In the genomic region with DNA sequence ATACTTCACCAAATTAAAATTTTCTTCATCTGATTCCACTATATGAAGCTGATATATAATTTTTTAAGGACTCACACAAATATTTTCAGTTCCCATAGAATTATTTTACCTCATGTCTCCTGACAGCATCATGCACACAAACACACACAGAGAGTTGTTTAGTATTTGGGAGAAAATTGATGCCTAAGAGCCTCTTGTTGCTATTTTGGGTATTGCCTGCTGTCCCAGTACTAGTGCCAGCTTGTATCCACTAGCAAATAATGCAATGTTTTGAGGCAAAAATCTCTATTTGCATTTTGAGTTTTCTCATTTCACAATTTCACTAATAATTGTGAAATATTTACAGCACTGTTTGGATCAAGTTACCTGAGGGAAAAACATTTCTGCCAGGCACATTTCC, we compare ENCODE assay signal across 15 cellular contexts.
DNase-seq lines count a peak whose midpoint lies in the region; ATAC-seq and TF ChIP-seq lines count a peak whose summit lies in the region.
"Had no signal": no experiment of that assay in that cellular context is flagged by ENCODE, and none has a peak within 500 bp of the region (broad histone marks: within the 10 kb centered on the region; RNA-seq: fewer than 3 reads in every experiment).

No MANE protein-coding gene starts in this region.

- no peak overlapping the region for H3K27ac ChIP-seq in Peyer's patch
- H3K27ac ChIP-seq: 22Rv1, BLaER1 had no signal

- no peak for TF ChIP-seq POLR2A in Peyer's patch (IDR thresholded peaks at IDR 0.05)

- no peak for ATAC-seq in HG03520 (IDR thresholded peaks at IDR 0.05; ENCODE audit: unreplicated experiment)
- ATAC-seq: GM12878, GM23338 had no signal

- no peaks in the 10 kb centered on the region for H3K36me3 ChIP-seq in Peyer's patch
- H3K36me3 ChIP-seq: BLaER1 had no signal

- H3K9me3 ChIP-seq in Peyer's patch: no peaks in the 10 kb centered on the region
- H3K9me3 ChIP-seq: BLaER1, Caco-2 had no signal

- DNase-seq in NCI-H1105 treated with DMSO at 0.1 percent for 48 hours (lab: John Stamatoyannopoulos, UW): peak; percentile 9
- no peak for DNase-seq in NCI-H1105 (lab: John Stamatoyannopoulos, UW)
- peak; percentile 38 for DNase-seq in NCI-H2171 (lab: John Stamatoyannopoulos, UW)
- peak; percentile 79 for DNase-seq in cerebellum (ENCODE audit: low spot score)
- DNase-seq in Peyer's patch: no peak
- DNase-seq in NCI-H1092 (lab: John Stamatoyannopoulos, UW): no peak
- DNase-seq in NOMO-1 (lab: John Stamatoyannopoulos, UW; ENCODE audit: unreplicated experiment in 2 of 2): no peak
- DNase-seq: Caco-2; CD8-positive, alpha-beta memory T cell; H7 had no signal

- H3K4me1 ChIP-seq in Peyer's patch: no peaks in the 10 kb centered on the region
- H3K4me1 ChIP-seq: BLaER1, Caco-2 had no signal

- H3K4me3 ChIP-seq in Peyer's patch: no peak overlapping the region
- H3K4me3 ChIP-seq: BLaER1, GM12878, GM23338 had no signal

- TF ChIP-seq CTCF in Peyer's patch (IDR thresholded peaks at IDR 0.05): no peak

- no peaks in the 10 kb centered on the region for H3K27me3 ChIP-seq in Peyer's patch
- H3K27me3 ChIP-seq: BLaER1 had no signal

Comparison
In these comparisons a context has a peak if more than half of its experiments do, and no peak if none do; other contexts are left out.
1. DNase-seq: peak in NCI-H1105 treated with DMSO at 0.1 percent for 48 hours (single experiment), NCI-H2171 (single experiment) and cerebellum (single experiment); none in NCI-H1105 (single experiment), Peyer's patch (0 of 3), NCI-H1092 (single experiment) and NOMO-1 (0 of 2).